12 cellular contexts compared by ENCODE assay signal in genomic region chr17:59441459-59442096, GRCh38.
DNase-seq lines count a peak whose midpoint lies in the region; ATAC-seq and TF ChIP-seq lines count a peak whose summit lies in the region.
"Had no signal": no experiment of that assay in that cellular context is flagged by ENCODE, and none has a peak within 500 bp of the region (broad histone marks: within the 10 kb centered on the region; RNA-seq: fewer than 3 reads in every experiment).

No MANE protein-coding gene starts in this region.

- peak overlapping the region in 8 of 11 experiments; percentile 7 to 74 (median 54); a peak in 10 of 22 replicates for H3K9ac ChIP-seq in BLaER1 treated with 17β-estradiol and CSF1 and Interleukin-3, amounts not matched to agents 10 nM and 100 nM
- H3K9ac ChIP-seq in HUES48 (ENCODE audit: low read depth, low read length): no peak overlapping the region
- no peak overlapping the region for H3K9ac ChIP-seq in rectal smooth muscle tissue (ENCODE audit: low read length)

- no peak for DNase-seq in coronary artery (ENCODE audit: low spot score)
- no peak for DNase-seq in T-helper 17 cell
- no peak for DNase-seq in NCI-H526 treated with DMSO at 0.1 percent for 48 hours (lab: John Stamatoyannopoulos, UW)
- no peak for DNase-seq in kidney glomerular epithelial cell (lab: John Stamatoyannopoulos, UW)
- no peak for DNase-seq in LoVo (ENCODE audit: low spot score)

- H3K36me3 ChIP-seq in BLaER1 treated with 17β-estradiol and CSF1 and Interleukin-3, amounts not matched to agents 10 nM and 100 nM: no peaks in the 10 kb centered on the region
- H3K36me3 ChIP-seq in HUES48 (ENCODE audit: control insufficient read depth, insufficient read depth, low read length) (no peaks in the 10 kb centered on the region), rectal smooth muscle tissue (ENCODE audit: control insufficient read depth, insufficient read depth, low read length) (no peaks in the 10 kb centered on the region)

- no peaks in the 10 kb centered on the region for H3K9me3 ChIP-seq in BLaER1 treated with 17β-estradiol and CSF1 and Interleukin-3, amounts not matched to agents 10 nM and 100 nM (replicated peaks in 1 of 11)
- no peaks in the 10 kb centered on the region for H3K9me3 ChIP-seq in HUES48 (ENCODE audit: control insufficient read depth, insufficient read depth, low read length)
- H3K9me3 ChIP-seq in T-helper 17 cell (ENCODE audit: control insufficient read depth, low read length, poor library complexity, severe bottlenecking): no peaks in the 10 kb centered on the region
- H3K9me3 ChIP-seq: mucosa of descending colon had no signal

- H3K4me3 ChIP-seq in BLaER1 treated with 17β-estradiol and CSF1 and Interleukin-3, amounts not matched to agents 10 nM and 100 nM: peak overlapping the region in 3 of 10 experiments; percentile 2 to 35 (median 14); a peak in 3 of 20 replicates
- H3K4me3 ChIP-seq in HUES48 (ENCODE audit: low read depth, low read length): no peak overlapping the region
- no peak overlapping the region for H3K4me3 ChIP-seq in coronary artery
- no peak overlapping the region for H3K4me3 ChIP-seq in rectal smooth muscle tissue (ENCODE audit: low read length)
- H3K4me3 ChIP-seq: mucosa of descending colon had no signal

- H3K4me3 Mint-ChIP-seq in T-helper 17 cell: no peak overlapping the region
- H3K4me3 Mint-ChIP-seq: central memory CD8-positive, alpha-beta T cell had no signal

- no peaks in the 10 kb centered on the region for H3K27me3 ChIP-seq in BLaER1 treated with 17β-estradiol and CSF1 and Interleukin-3, amounts not matched to agents 10 nM and 100 nM
- H3K27me3 ChIP-seq in HUES48 (ENCODE audit: control insufficient read depth, insufficient read depth, low read length) (no peaks in the 10 kb centered on the region), rectal smooth muscle tissue (ENCODE audit: control insufficient read depth, insufficient read depth, low read length) (no peaks in the 10 kb centered on the region)

- peak overlapping the region in 7 of 11 experiments; percentile 14 to 89 (median 59); a peak in 13 of 22 replicates for H3K27ac ChIP-seq in BLaER1 treated with 17β-estradiol and CSF1 and Interleukin-3, amounts not matched to agents 10 nM and 100 nM
- H3K27ac ChIP-seq in HUES48 (ENCODE audit: low read depth, low read length) (peak overlapping the region; percentile 63), coronary artery (peak overlapping the region; percentile 82 to 92), rectal smooth muscle tissue (ENCODE audit: low read depth, low read length) (peak overlapping the region; percentile 53)

- H3K27ac Mint-ChIP-seq in T-helper 17 cell: no peak overlapping the region
- H3K27ac Mint-ChIP-seq: progenitor cell of endocrine pancreas had no signal

- H3K4me1 ChIP-seq in BLaER1 treated with 17β-estradiol and CSF1 and Interleukin-3, amounts not matched to agents 10 nM and 100 nM: peaks cover 57 to 68% (median 62%) of the 10 kb centered on the region in 10 experiments
- H3K4me1 ChIP-seq in HUES48 (ENCODE audit: control insufficient read depth, insufficient read depth, low read length): no peaks in the 10 kb centered on the region
- H3K4me1 ChIP-seq in rectal smooth muscle tissue (ENCODE audit: control insufficient read depth, insufficient read depth, low read length): peaks cover 7% of the 10 kb centered on the region

- TF ChIP-seq CTCF in coronary artery (IDR thresholded peaks at IDR 0.05): no peak

- no peaks in the 10 kb centered on the region for H4K20me1 ChIP-seq in BLaER1 treated with 17β-estradiol and CSF1 and Interleukin-3, amounts not matched to agents 10 nM and 100 nM

- H3K4me2 ChIP-seq in BLaER1 treated with 17β-estradiol and CSF1 and Interleukin-3, amounts not matched to agents 10 nM and 100 nM: peak overlapping the region; percentile 81 to 97 (median 90); a peak in 19 of 22 replicates

- ATAC-seq in T-helper 17 cell: no peak

- no peaks in the 10 kb centered on the region for H3K36me3 Mint-ChIP-seq in T-helper 17 cell (ENCODE audit: low read depth)
- H3K36me3 Mint-ChIP-seq: IgD-negative memory B cell had no signal

- H3K4me1 Mint-ChIP-seq in T-helper 17 cell: peaks cover 15% of the 10 kb centered on the region

- peaks cover 7% of the 10 kb centered on the region for H3K27me3 Mint-ChIP-seq in T-helper 17 cell
- H3K27me3 Mint-ChIP-seq: central memory CD8-positive, alpha-beta T cell; IgD-negative memory B cell; progenitor cell of endocrine pancreas had no signal

Comparison
In these comparisons a context has a peak if more than half of its experiments do, and no peak if none do; other contexts are left out.
1. H3K9ac ChIP-seq: peak in BLaER1 treated with 17β-estradiol and CSF1 and Interleukin-3, amounts not matched to agents 10 nM and 100 nM (8 of 11); none in HUES48 (single experiment) and rectal smooth muscle tissue (single experiment).
2. Peak in every context shown above with its lines, with median percentiles within 50 percentile points of each other: H3K27ac ChIP-seq.